In genomic region chr1:144012168-144012733, GRCh38 we compare ENCODE assay signal across 9 cellular contexts. TPM values are rescaled to one million over a fixed set of nuclear protein-coding genes. Genes with fewer than 3 reads are reported as not detected.
DNase-seq lines count a peak whose midpoint lies in the region; ATAC-seq and TF ChIP-seq lines count a peak whose summit lies in the region.
"Not testable (repeated sequence)": the region's sequence is repeated elsewhere in the genome, so short reads cannot be mapped to it uniquely, and the experiment has no call there.
"Had no signal": no experiment of that assay in that cellular context is flagged by ENCODE, and none has a peak within 500 bp of the region (broad histone marks: within the 10 kb centered on the region; RNA-seq: fewer than 3 reads in every experiment).

No MANE protein-coding gene starts in this region.

- intact Hi-C loops in body of pancreas (cut with DNase I); mucosa of descending colon (cut with DNase I, micrococcal nuclease): not testable (repeated sequence)

- not testable (repeated sequence) for TF ChIP-seq POLR2A in body of pancreas (IDR thresholded peaks at IDR 0.05)

- not testable (repeated sequence) for H3K27me3 ChIP-seq in CD4-positive, CD25-positive, alpha-beta regulatory T cell (ENCODE audit: control insufficient read depth, insufficient read depth, low read length); body of pancreas

- not testable (repeated sequence) for H3K27ac ChIP-seq in CD4-positive, CD25-positive, alpha-beta regulatory T cell (ENCODE audit: insufficient read depth, low read length, poor library complexity, severe bottlenecking); body of pancreas

- not testable (repeated sequence) for H3K36me3 ChIP-seq in CD4-positive, CD25-positive, alpha-beta regulatory T cell (ENCODE audit: control insufficient read depth, insufficient read depth, low read length); body of pancreas (replicated peaks in 1 of 2; ENCODE audit: insufficient read depth in 1 of 2, low read depth in 2 of 2); mucosa of descending colon (ENCODE audit: low read depth)

- H3K27ac Mint-ChIP-seq in CD4-positive, CD25-positive, alpha-beta regulatory T cell, result not testable (repeated sequence)

- not testable (repeated sequence) for H3K4me1 Mint-ChIP-seq in CD4-positive, CD25-positive, alpha-beta regulatory T cell

- not testable (repeated sequence) for H3K4me3 Mint-ChIP-seq in CD4-positive, CD25-positive, alpha-beta regulatory T cell

- H3K36me3 Mint-ChIP-seq in CD4-positive, CD25-positive, alpha-beta regulatory T cell, result not testable (repeated sequence)

- H3K4me1 ChIP-seq in CD4-positive, CD25-positive, alpha-beta regulatory T cell (ENCODE audit: control insufficient read depth, insufficient read depth, low read length, poor library complexity, severe bottlenecking); body of pancreas; mucosa of descending colon (ENCODE audit: low read depth): not testable (repeated sequence)

- DNase-seq in CD4-positive, CD25-positive, alpha-beta regulatory T cell; body of pancreas; mucosa of descending colon: not testable (repeated sequence)

- H3K27me3 Mint-ChIP-seq in CD4-positive, CD25-positive, alpha-beta regulatory T cell, result not testable (repeated sequence)

- no CpG with 5 or more reads among the region's 4 CpGs for WGBS in body of pancreas, 2 donors

- not testable (repeated sequence) for TF ChIP-seq CTCF in body of pancreas (IDR thresholded peaks at IDR 0.05); mucosa of descending colon (IDR thresholded peaks at IDR 0.05)

- H3K9me3 Mint-ChIP-seq in CD4-positive, CD25-positive, alpha-beta regulatory T cell, result not testable (repeated sequence)

- not testable (repeated sequence) for H3K9me3 ChIP-seq in CD4-positive, CD25-positive, alpha-beta regulatory T cell (ENCODE audit: control insufficient read depth in 2 of 2, low read length in 2 of 2); body of pancreas; mucosa of descending colon

- H3K4me3 ChIP-seq in CD4-positive, CD25-positive, alpha-beta regulatory T cell (ENCODE audit: low read depth, low read length); body of pancreas; mucosa of descending colon: not testable (repeated sequence)

- peak; percentile 69 to 72 for ATAC-seq in CD4-positive, CD25-positive, alpha-beta regulatory T cell (ENCODE audit: low read depth in 2 of 2)
- peak; percentile 99 for ATAC-seq in GM19025 (IDR thresholded peaks at IDR 0.05; ENCODE audit: low read depth, unreplicated experiment)
- ATAC-seq in GM21447 (IDR thresholded peaks at IDR 0.05; ENCODE audit: unreplicated experiment), result peak; percentile 99
- peak; percentile 98 for ATAC-seq in HG02798 (IDR thresholded peaks at IDR 0.05; ENCODE audit: poor library complexity, unreplicated experiment)
- peak; percentile 99 for ATAC-seq in HG03108 (IDR thresholded peaks at IDR 0.05; ENCODE audit: unreplicated experiment)
- ATAC-seq in HG03571 (IDR thresholded peaks at IDR 0.05; ENCODE audit: unreplicated experiment), result peak; percentile 94
- peak; percentile 15 for ATAC-seq in body of pancreas
- peak; percentile 83 for ATAC-seq in mucosa of descending colon

RNA-seq across cellular contexts. Expression of gene FAM72C, which starts 40.5 kb away (rescaled TPM):
- not detected for total RNA-seq in CD4-positive, CD25-positive, alpha-beta regulatory T cell
- under 1 TPM; 0.10 to 0.24 (median 0.19) TPM for polyA plus RNA-seq in CD4-positive, CD25-positive, alpha-beta regulatory T cell
- total RNA-seq in body of pancreas, result under 1 TPM in 1 of 2 donors, not detected in 1; 0.52 TPM
- 1 to 10 TPM in 1 of 3 donors, under 1 TPM in 1, not detected in 1; 0.43 to 1.0 TPM for total RNA-seq in mucosa of descending colon
- polyA plus RNA-seq: IgD-negative memory B cell had no signal

Comparison
In these comparisons a context has a peak if more than half of its experiments do, and no peak if none do; other contexts are left out.
1. ATAC-seq: peak in every context shown above with its lines; median percentile 99 in GM19025; 99 in GM21447; 99 in HG03108; 98 in HG02798; 94 in HG03571; 83 in mucosa of descending colon; 70 in CD4-positive, CD25-positive, alpha-beta regulatory T cell; 15 in body of pancreas.